Comparison of ENCODE assay signal across 15 cellular contexts in genomic region chr3:72836923-72837322, GRCh38. TPM values are rescaled to one million over a fixed set of nuclear protein-coding genes. Genes with fewer than 3 reads are reported as not detected.
DNase-seq lines count a peak whose midpoint lies in the region; ATAC-seq and TF ChIP-seq lines count a peak whose summit lies in the region.
"Had no signal": no experiment of that assay in that cellular context is flagged by ENCODE, and none has a peak within 500 bp of the region (broad histone marks: within the 10 kb centered on the region; RNA-seq: fewer than 3 reads in every experiment).

No MANE protein-coding gene starts in this region.

- intact Hi-C loops in sigmoid colon (cut with DNase I), result no loop called here

- TF ChIP-seq EP300 in sigmoid colon (IDR thresholded peaks at IDR 0.05), result no peak

- no peak for TF ChIP-seq POLR2A in sigmoid colon (IDR thresholded peaks at IDR 0.05)

- H3K36me3 ChIP-seq in sigmoid colon, result peaks cover 0 to 37% (median 7%) of the 10 kb centered on the region in 4 donors

- no peaks in the 10 kb centered on the region for H3K27me3 ChIP-seq in sigmoid colon

- peak overlapping the region; percentile 7 to 61 (median 32) for H3K27ac ChIP-seq in sigmoid colon
- H3K27ac ChIP-seq: KMS-11 had no signal

- 88 to 94% methylated on average over 3 of the region's 3 CpGs for WGBS in sigmoid colon, 2 donors

- ATAC-seq in GM21360 (IDR thresholded peaks at IDR 0.05; ENCODE audit: unreplicated experiment) (no peak), HG02981 (IDR thresholded peaks at IDR 0.05; ENCODE audit: unreplicated experiment) (no peak)
- ATAC-seq: stimulated activated naive CD8-positive, alpha-beta T cell treated with anti-CD3 and anti-CD28 coated beads, Interleukin-15, Interleukin-2, amounts not matched to agents 100 U/mL and 50 U/mL, for 24 hours had no signal

- H3K4me3 ChIP-seq in LNCaP clone FGC (ENCODE audit: low read depth, low read length) (no peak overlapping the region), sigmoid colon (no peak overlapping the region)

- no peaks in the 10 kb centered on the region for H3K9me3 ChIP-seq in sigmoid colon
- H3K9me3 ChIP-seq: SK-N-SH had no signal

- DNase-seq in LNCaP clone FGC (ENCODE audit: low read depth), result peak; percentile 96
- DNase-seq in cerebellar cortex (ENCODE audit: low spot score), result peak; percentile 84
- peak in 45 of 51 donors; percentile 1 to 89 (median 58) for DNase-seq in hypothalamus (lab: John Stamatoyannopoulos, UW)
- peak; percentile 91 for DNase-seq in sigmoid colon
- no peak for DNase-seq in NCI-H524 treated with DMSO at 0.1 percent for 48 hours (lab: John Stamatoyannopoulos, UW)
- DNase-seq in D341Med (ENCODE audit: low spot score), result no peak
- DNase-seq: activated naive CD4-positive, alpha-beta T cell treated with anti-CD3 and anti-CD28 coated beads, Interleukin-2, amount 10 ng/mL, durations not matched to agents 7 days and 5 days; CD8-positive, alpha-beta memory T cell; H7; naive B cell; SK-N-SH; stimulated activated naive CD8-positive, alpha-beta T cell treated with anti-CD3 and anti-CD28 coated beads, Interleukin-15, Interleukin-2, amounts not matched to agents 100 U/mL and 50 U/mL, for 24 hours had no signal

- no peak for TF ChIP-seq CTCF in LNCaP clone FGC (IDR thresholded peaks at IDR 0.05; ENCODE audit: control insufficient read depth, extremely low read depth, insufficient read depth)
- no peak for TF ChIP-seq CTCF in sigmoid colon (IDR thresholded peaks at IDR 0.05)

- peaks cover 0 to 20% (median 13%) of the 10 kb centered on the region in 4 donors for H3K4me1 ChIP-seq in sigmoid colon

RNA-seq across cellular contexts. Expression of gene SHQ1, which starts 11.3 kb away (rescaled TPM):
- total RNA-seq in sigmoid colon, result 10 to 100 TPM in 3 of 4 donors, 1 to 10 TPM in 1; 8.2 to 17.4 (median 11.7) TPM
- 1 to 10 TPM; 7.9 to 9.6 (median 9.2) TPM for polyA plus RNA-seq in sigmoid colon

RNA-seq across cellular contexts. Expression of gene GXYLT2, which starts 50.9 kb away (rescaled TPM):
- total RNA-seq in sigmoid colon, result 10 to 100 TPM in 1 of 4 donors, 1 to 10 TPM in 3; 3.1 to 17.4 (median 7.3) TPM
- polyA plus RNA-seq in sigmoid colon, result 10 to 100 TPM in 1 of 3 donors, 1 to 10 TPM in 2; 1.4 to 12.0 (median 1.6) TPM
- total RNA-seq: CD8-positive, alpha-beta memory T cell had no signal
- polyA plus RNA-seq: CD8-positive, alpha-beta memory T cell had no signal

Comparison
In these comparisons a context has a peak if more than half of its experiments do, and no peak if none do; other contexts are left out.
1. DNase-seq: peak in LNCaP clone FGC (single experiment), cerebellar cortex (single experiment), hypothalamus (45 of 51) and sigmoid colon (single experiment); none in NCI-H524 treated with DMSO at 0.1 percent for 48 hours (single experiment) and D341Med (single experiment).